14 cellular contexts compared by ENCODE assay signal in genomic region chr1:120911861-120912260, GRCh38. TPM values are rescaled to one million over a fixed set of nuclear protein-coding genes. Genes with fewer than 3 reads are reported as not detected.
DNase-seq lines count a peak whose midpoint lies in the region; ATAC-seq and TF ChIP-seq lines count a peak whose summit lies in the region.
"Not testable (repeated sequence)": the region's sequence is repeated elsewhere in the genome, so short reads cannot be mapped to it uniquely, and the experiment has no call there.
"Had no signal": no experiment of that assay in that cellular context is flagged by ENCODE, and none has a peak within 500 bp of the region (broad histone marks: within the 10 kb centered on the region; RNA-seq: fewer than 3 reads in every experiment).

No MANE protein-coding gene starts in this region.

- not testable (repeated sequence) for H3K27me3 ChIP-seq in CD8-positive, alpha-beta memory T cell (ENCODE audit: insufficient read depth, low read length, poor library complexity, severe bottlenecking)

- not testable (repeated sequence) for H3K27ac ChIP-seq in CD8-positive, alpha-beta memory T cell (ENCODE audit: low read depth, low read length); OCI-LY7 (ENCODE audit: low read depth, low read length, poor library complexity, severe bottlenecking)

- CTCF ChIA-PET in CD8-positive, alpha-beta memory T cell (lab: Charles Lee); OCI-LY7 (lab: Charles Lee; ENCODE audit: unreplicated experiment); activated CD8-positive, alpha-beta T cell treated with anti-CD3 and anti-CD28 coated beads for 36 hours (lab: Charles Lee); activated naive CD4-positive, alpha-beta T cell treated with anti-CD3 and anti-CD28 coated beads for 36 hours (lab: Charles Lee): not testable (repeated sequence)

- H3K9me3 ChIP-seq in CD8-positive, alpha-beta memory T cell (ENCODE audit: low read length); OCI-LY7 (ENCODE audit: low read length): not testable (repeated sequence)

- not testable (repeated sequence) for H3K9me3 Mint-ChIP-seq in CD8-positive, alpha-beta memory T cell; activated CD8-positive, alpha-beta T cell treated with anti-CD3 and anti-CD28 coated beads for 36 hours; activated naive CD4-positive, alpha-beta T cell treated with anti-CD3 and anti-CD28 coated beads for 36 hours; naive B cell; stimulated activated naive CD8-positive, alpha-beta T cell treated with anti-CD3 and anti-CD28 coated beads, Interleukin-15, Interleukin-2, amounts not matched to agents 100 ng/mL and 50 ng/mL, for 24 hours

- H3K36me3 ChIP-seq in CD8-positive, alpha-beta memory T cell (ENCODE audit: insufficient read depth, low read length); OCI-LY7 (ENCODE audit: insufficient read depth, low read length): not testable (repeated sequence)

- POLR2A ChIA-PET in CD8-positive, alpha-beta memory T cell (lab: Charles Lee); OCI-LY7 (lab: Charles Lee); activated CD8-positive, alpha-beta T cell treated with anti-CD3 and anti-CD28 coated beads for 36 hours (lab: Charles Lee): not testable (repeated sequence)

- H3K4me2 ChIP-seq in OCI-LY7 (ENCODE audit: low read length), result not testable (repeated sequence)

- not testable (repeated sequence) for H3K4me3 ChIP-seq in CD8-positive, alpha-beta memory T cell (ENCODE audit: low read length)
- H3K4me3 ChIP-seq in OCI-LY7 (ENCODE audit: low read depth, low read length, poor library complexity, severe bottlenecking), result peak overlapping the region; percentile 34

- not testable (repeated sequence) for H3K9me2 ChIP-seq in OCI-LY7 (ENCODE audit: insufficient read depth, low read length)

- not testable (repeated sequence) for TF ChIP-seq CTCF in OCI-LY7 (conservative IDR thresholded peaks at IDR 0.05; ENCODE audit: low read length); activated CD8-positive, alpha-beta T cell treated with anti-CD3 and anti-CD28 coated beads for 36 hours (IDR thresholded peaks at IDR 0.05)

- not testable (repeated sequence) for H3K79me2 ChIP-seq in OCI-LY7 (ENCODE audit: insufficient read depth, low read depth, low read length)

- H3K36me3 Mint-ChIP-seq in CD8-positive, alpha-beta memory T cell; activated CD8-positive, alpha-beta T cell treated with anti-CD3 and anti-CD28 coated beads for 36 hours (ENCODE audit: low read depth); activated naive CD4-positive, alpha-beta T cell treated with anti-CD3 and anti-CD28 coated beads for 36 hours (ENCODE audit: low read depth); naive B cell; stimulated activated naive CD8-positive, alpha-beta T cell treated with anti-CD3 and anti-CD28 coated beads, Interleukin-15, Interleukin-2, amounts not matched to agents 100 ng/mL and 50 ng/mL, for 24 hours (ENCODE audit: low read depth): not testable (repeated sequence)

- DNase-seq in CD8-positive, alpha-beta memory T cell, result peak in 2 of 5 donors; percentile 16 to 62
- not testable (repeated sequence) for DNase-seq in OCI-LY7 (ENCODE audit: low spot score); activated CD8-positive, alpha-beta T cell treated with anti-CD3 and anti-CD28 coated beads for 36 hours
- DNase-seq in T-helper 22 cell (ENCODE audit: low read depth), result peak; percentile 2
- peak; percentile 6 for DNase-seq in activated naive CD4-positive, alpha-beta T cell treated with anti-CD3 and anti-CD28 coated beads for 36 hours
- DNase-seq in central memory CD4-positive, alpha-beta T cell, result peak; percentile 50
- peak; percentile 31 for DNase-seq in naive B cell

- intact Hi-C loops in OCI-LY7 (cut with micrococcal nuclease; ENCODE audit: unreplicated experiment); activated CD8-positive, alpha-beta T cell treated with anti-CD3 and anti-CD28 coated beads for 36 hours (cut with micrococcal nuclease); activated naive CD4-positive, alpha-beta T cell treated with anti-CD3 and anti-CD28 coated beads for 36 hours (cut with micrococcal nuclease): not testable (repeated sequence)

- peak overlapping the region in 6 of 8 donors; percentile 43 to 95 (median 64) for H3K27ac Mint-ChIP-seq in CD8-positive, alpha-beta memory T cell
- H3K27ac Mint-ChIP-seq in activated CD8-positive, alpha-beta T cell treated with anti-CD3 and anti-CD28 coated beads for 36 hours, result peak overlapping the region; percentile 59
- H3K27ac Mint-ChIP-seq in activated naive CD4-positive, alpha-beta T cell treated with anti-CD3 and anti-CD28 coated beads for 36 hours; stimulated activated naive CD8-positive, alpha-beta T cell treated with anti-CD3 and anti-CD28 coated beads, Interleukin-15, Interleukin-2, amounts not matched to agents 100 ng/mL and 50 ng/mL, for 24 hours: not testable (repeated sequence)
- peak overlapping the region in 1 of 6 donors; percentile 91 for H3K27ac Mint-ChIP-seq in naive B cell

- H3K4me1 Mint-ChIP-seq in CD8-positive, alpha-beta memory T cell; activated CD8-positive, alpha-beta T cell treated with anti-CD3 and anti-CD28 coated beads for 36 hours (ENCODE audit: low read depth); activated naive CD4-positive, alpha-beta T cell treated with anti-CD3 and anti-CD28 coated beads for 36 hours (ENCODE audit: low read depth); naive B cell; stimulated activated naive CD8-positive, alpha-beta T cell treated with anti-CD3 and anti-CD28 coated beads, Interleukin-15, Interleukin-2, amounts not matched to agents 100 ng/mL and 50 ng/mL, for 24 hours (ENCODE audit: low read depth): not testable (repeated sequence)

- not testable (repeated sequence) for H2AFZ ChIP-seq in OCI-LY7 (ENCODE audit: low read length)

- not testable (repeated sequence) for BruUV-seq in OCI-LY7 (replicated peaks; lab: Mats Ljungman, UMichigan)

- H4K20me1 ChIP-seq in OCI-LY7 (ENCODE audit: insufficient read depth, low read length), result not testable (repeated sequence)

- H3K4me3 Mint-ChIP-seq in CD8-positive, alpha-beta memory T cell, result peak overlapping the region in 5 of 7 donors; percentile 55 to 78 (median 63)
- H3K4me3 Mint-ChIP-seq in activated CD8-positive, alpha-beta T cell treated with anti-CD3 and anti-CD28 coated beads for 36 hours, result peak overlapping the region; percentile 47
- peak overlapping the region; percentile 15 for H3K4me3 Mint-ChIP-seq in activated naive CD4-positive, alpha-beta T cell treated with anti-CD3 and anti-CD28 coated beads for 36 hours
- H3K4me3 Mint-ChIP-seq in naive B cell, result peak overlapping the region in 3 of 8 donors; percentile 29 to 68 (median 51)
- H3K4me3 Mint-ChIP-seq in stimulated activated naive CD8-positive, alpha-beta T cell treated with anti-CD3 and anti-CD28 coated beads, Interleukin-15, Interleukin-2, amounts not matched to agents 100 ng/mL and 50 ng/mL, for 24 hours, result peak overlapping the region; percentile 49

- H3K27me3 Mint-ChIP-seq in CD8-positive, alpha-beta memory T cell; activated CD8-positive, alpha-beta T cell treated with anti-CD3 and anti-CD28 coated beads for 36 hours; activated naive CD4-positive, alpha-beta T cell treated with anti-CD3 and anti-CD28 coated beads for 36 hours (ENCODE audit: low read depth); naive B cell; stimulated activated naive CD8-positive, alpha-beta T cell treated with anti-CD3 and anti-CD28 coated beads, Interleukin-15, Interleukin-2, amounts not matched to agents 100 ng/mL and 50 ng/mL, for 24 hours: not testable (repeated sequence)

- not testable (repeated sequence) for H3K4me1 ChIP-seq in CD8-positive, alpha-beta memory T cell (ENCODE audit: insufficient read depth, low read length); OCI-LY7 (ENCODE audit: insufficient read depth, low read length, poor library complexity, severe bottlenecking)

- ATAC-seq in activated CD8-positive, alpha-beta T cell treated with anti-CD3 and anti-CD28 coated beads for 36 hours; naive B cell (ENCODE audit: low read depth in 2 of 2): not testable (repeated sequence)

RNA-seq across cellular contexts. Expression of gene PPIAL4A, which starts 22.3 kb away (rescaled TPM):
- not detected for total RNA-seq in CD8-positive, alpha-beta memory T cell
- not detected for polyA plus RNA-seq in CD8-positive, alpha-beta memory T cell
- total RNA-seq in OCI-LY7 (2014; rRNA removed; shearing (Covaris generic)), result not detected in 2 replicates
- total RNA-seq in OCI-LY7 (2022), result not detected in 2 replicates
- not detected for total RNA-seq in activated CD8-positive, alpha-beta T cell treated with anti-CD3 and anti-CD28 coated beads for 36 hours
- not detected for total RNA-seq in activated naive CD4-positive, alpha-beta T cell treated with anti-CD3 and anti-CD28 coated beads for 36 hours
- polyA plus RNA-seq in naive B cell (ENCODE audit: low read depth in 6 of 6), result not detected
- total RNA-seq: CD4-positive, alpha-beta T cell; GM23338; H9; HFFc6; PC-3; SK-MEL-5 had no signal
- polyA plus RNA-seq: GM23338 had no signal
